In the genomic region with DNA sequence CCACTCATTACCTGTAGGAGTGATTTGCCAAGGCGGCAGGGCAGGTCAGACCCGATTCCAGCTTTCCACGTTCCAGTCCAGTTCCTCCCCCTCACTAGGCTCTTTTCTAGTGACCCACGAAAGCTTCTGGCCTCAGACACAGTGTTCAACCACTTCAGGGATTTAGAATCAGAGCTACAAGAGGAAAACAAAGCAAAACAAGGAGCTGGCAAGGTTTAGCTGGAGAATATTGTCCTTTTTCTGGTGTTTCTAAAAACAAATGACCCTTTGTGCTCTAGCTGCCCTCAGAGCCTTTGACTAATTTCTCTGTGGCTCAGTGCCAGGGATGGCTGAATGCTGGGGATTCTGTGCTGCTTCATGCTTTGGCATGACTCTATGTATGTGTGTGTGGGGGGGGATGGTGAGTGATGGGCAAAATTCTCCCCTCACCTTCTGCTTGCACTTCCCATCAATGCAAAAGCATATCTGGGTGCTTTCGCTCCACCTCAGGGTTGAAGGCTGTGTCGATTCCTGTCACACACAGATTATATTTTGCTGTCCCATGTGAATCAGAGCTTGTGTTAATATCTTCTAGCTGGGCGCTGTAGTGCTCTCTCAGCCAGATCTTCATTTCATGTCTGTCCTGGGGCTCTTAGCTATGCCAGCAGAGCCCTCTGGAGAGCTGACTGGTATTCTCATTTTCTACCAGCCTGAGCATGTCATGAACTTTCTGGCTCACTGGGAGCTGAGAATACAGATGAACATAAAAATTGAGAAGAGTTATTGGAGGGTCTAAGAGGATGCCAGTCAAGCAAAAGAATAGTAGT, we compare ENCODE assay signal across 9 cellular contexts. TPM values are rescaled to one million over a fixed set of nuclear protein-coding genes. Genes with fewer than 3 reads are reported as not detected.
A peak's percentile ranks its signal among the peaks of the same experiment; 100 is the strongest.
DNase-seq lines count a peak whose midpoint lies in the region; ATAC-seq and TF ChIP-seq lines count a peak whose summit lies in the region.
"Had no signal": no experiment of that assay in that cellular context is flagged by ENCODE, and none has a peak within 500 bp of the region (broad histone marks: within the 10 kb centered on the region; RNA-seq: fewer than 3 reads in every experiment).

No MANE protein-coding gene starts in this region.

- ATAC-seq in GM19397 (IDR thresholded peaks at IDR 0.05; ENCODE audit: unreplicated experiment) = no peak

- no peaks in the 10 kb centered on the region; the same call in 1 of the 2 replicates for H3K9me3 ChIP-seq in BE2C

- peak overlapping the region; percentile 47 for H3K27ac ChIP-seq in VCaP

- TF ChIP-seq CTCF in VCaP (conservative IDR thresholded peaks at IDR 0.05) (no peak), BE2C (IDR thresholded peaks at IDR 0.05; ENCODE audit: low read depth, low read length) (no peak)

- H3K4me3 ChIP-seq in BE2C (ENCODE audit: low read depth, low read length) = no peak overlapping the region

- intact Hi-C loops in head of caudate nucleus (cut with DNase I) = no loop called here

- no peaks in the 10 kb centered on the region for H3K4me1 ChIP-seq in BE2C

- DNase-seq in Ammon's horn (ENCODE audit: low spot score) (peak; percentile 86), head of caudate nucleus (peak in 41 of 42 donors; percentile 43 to 93 (median 78)), pons (ENCODE audit: low spot score) (peak; percentile 95), BE2C (no peak)
- DNase-seq in activated T-cell treated with anti-CD3 and anti-CD28 coated beads, Interleukin-2, amount 50 U/mL, for 48 hours = no peak
- DNase-seq in activated CD4-positive, CD25-positive, alpha-beta regulatory T cell (lab: John Stamatoyannopoulos, UW) = no peak
- DNase-seq: DND-41 had no signal

- H3K27me3 ChIP-seq in BE2C = no peaks in the 10 kb centered on the region

- no peaks in the 10 kb centered on the region for H3K36me3 ChIP-seq in BE2C

RNA-seq across cellular contexts. Expression of a gene that starts 19.3 kb away (rescaled TPM):
- 0.17 TPM for polyA plus RNA-seq in BE2C (2012; ENCODE audit: insufficient read depth, insufficient read length, low read depth)

Comparison
In these comparisons a context has a peak if more than half of its experiments do, and no peak if none do; other contexts are left out.
1. DNase-seq: peak in Ammon's horn (single experiment), head of caudate nucleus (41 of 42) and pons (single experiment); none in activated T-cell treated with anti-CD3 and anti-CD28 coated beads, Interleukin-2, amount 50 U/mL, for 48 hours (0 of 2), activated CD4-positive, CD25-positive, alpha-beta regulatory T cell (0 of 4) and BE2C (single experiment).